Comparison of ENCODE assay signal across 21 cellular contexts in genomic region chr3:4634894-4635293, GRCh38.
"Had no signal": no experiment of that assay in that cellular context is flagged by ENCODE, and none has a peak within 500 bp of the region (broad histone marks: within the 10 kb centered on the region; RNA-seq: fewer than 3 reads in every experiment).

No MANE protein-coding gene starts in this region.

- ATAC-seq: Panc1, PC-3, SK-N-SH treated with all-trans-retinoic acid at 6 μM for 48 hours had no signal

- H3K9me3 ChIP-seq: MG63, SJCRH30 had no signal

- H3K4me3 ChIP-seq: MG63, SJCRH30 had no signal

- H3K27me3 ChIP-seq: MG63, SJCRH30 had no signal

- H3K27ac ChIP-seq: RWPE1, SJCRH30 had no signal

- H3K4me1 ChIP-seq: SJCRH30 had no signal

- DNase-seq: Karpas-422, KG1, MG63, NCI-H1092, NCI-H1436, NCI-H187, NCI-H2029, NCI-H2081 treated with DMSO at 0.1 percent for 48 hours, NCI-H2171, NCI-H226, NCI-H446, NCI-H510A, NCI-H524 treated with DMSO at 0.1 percent for 48 hours, NCI-H69, NCI-H774, PC-3, SHP77, SJCRH30 had no signal

- H3K36me3 ChIP-seq: MG63, SJCRH30 had no signal
